20 cellular contexts compared by ENCODE assay signal in the genomic region with DNA sequence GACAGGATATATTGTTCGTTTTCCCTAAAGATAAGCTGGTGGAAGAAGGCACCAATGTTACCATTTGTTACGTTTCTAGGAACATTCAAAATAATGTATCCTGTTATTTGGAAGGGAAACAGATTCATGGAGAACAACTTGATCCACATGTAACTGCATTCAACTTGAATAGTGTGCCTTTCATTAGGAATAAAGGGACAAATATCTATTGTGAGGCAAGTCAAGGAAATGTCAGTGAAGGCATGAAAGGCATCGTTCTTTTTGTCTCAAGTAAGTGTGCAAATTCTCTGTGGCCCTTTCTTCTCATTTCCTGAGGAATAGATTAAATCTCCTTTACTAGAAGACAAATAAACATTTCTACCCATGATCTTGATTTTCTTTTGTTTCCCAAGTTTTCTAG. TPM values are rescaled to one million over a fixed set of nuclear protein-coding genes. Genes with fewer than 3 reads are reported as not detected.
DNase-seq lines count a peak whose midpoint lies in the region; ATAC-seq, FAIRE-seq and TF ChIP-seq lines count a peak whose summit lies in the region.
"Had no signal": no experiment of that assay in that cellular context is flagged by ENCODE, and none has a peak within 500 bp of the region (broad histone marks: within the 10 kb centered on the region; RNA-seq: fewer than 3 reads in every experiment).

No MANE protein-coding gene starts in this region.

- FAIRE-seq in A549 (lab: Jason Lieb, UNC) (peak; percentile 7), endothelial cell of umbilical vein (lab: Jason Lieb, UNC) (peak; percentile 95)
- FAIRE-seq: A204.1, GM12892, GM18507 had no signal

- 90% methylated on average over 3 of the region's 3 CpGs for WGBS in A549 (ENCODE audit: missing lambda C conversion rate)

- no peak for TF ChIP-seq RAD21 in A549 (conservative IDR thresholded peaks at IDR 0.05 in 1 of 2, IDR thresholded peaks at IDR 0.05 in 1 of 2)

- H3K27me3 ChIP-seq in endothelial cell of umbilical vein (ENCODE audit: control insufficient read depth in 2 of 2, insufficient read depth in 2 of 2, low read length in 2 of 2) = no peaks in the 10 kb centered on the region

- peaks cover 44% of the 10 kb centered on the region for H3K4me1 Mint-ChIP-seq in neural crest cell

- H3K79me2 ChIP-seq in endothelial cell of umbilical vein (ENCODE audit: control insufficient read depth, insufficient read depth, low read length) = no peaks in the 10 kb centered on the region

- H3K4me1 ChIP-seq in A549 (no peaks in the 10 kb centered on the region), endothelial cell of umbilical vein (ENCODE audit: control insufficient read depth, extremely low read depth, insufficient read depth, low read length) (peaks cover 14% of the 10 kb centered on the region)
- H3K4me1 ChIP-seq: HAP-1 had no signal

- no peaks in the 10 kb centered on the region for H3K27me3 Mint-ChIP-seq in neural crest cell (ENCODE audit: low read depth)

- TF ChIP-seq CTCF in A549 (IDR thresholded peaks at IDR 0.05) (no peak), endothelial cell of umbilical vein (IDR thresholded peaks at IDR 0.05; ENCODE audit: extremely low read depth in 1 of 2, insufficient read depth in 1 of 2, low read depth in 1 of 2, low read length in 2 of 2) (no peak), neural crest cell (conservative IDR thresholded peaks at IDR 0.05) (no peak)

- H2AFZ ChIP-seq in endothelial cell of umbilical vein (ENCODE audit: low read depth, low read length) = no peak overlapping the region
- H2AFZ ChIP-seq: GM23248 had no signal

- DNase-seq in A549 (ENCODE audit: low read depth in 1 of 2, low spot score in 1 of 2) = no peak
- peak; percentile 68 for DNase-seq in COLO829 (ENCODE audit: low spot score)
- peak; percentile 33 for DNase-seq in endothelial cell of umbilical vein (ENCODE audit: low read depth, low spot score)
- DNase-seq in neural crest cell (ENCODE audit: low read depth, low spot score) = no peak
- DNase-seq in posterior vena cava (ENCODE audit: low spot score) = no peak
- no peak for DNase-seq in stimulated activated CD4-positive, alpha-beta T cell treated with anti-CD3 and anti-CD28 coated beads, Interleukin-12 subunit alpha, Interleukin-12 subunit beta, amount 100 ng/mL, for 4 hours
- DNase-seq: AML-193; CD4-positive, alpha-beta T cell; DMS153; DMS79; GDM1; GM23248; IMR-90 had no signal

- no peaks in the 10 kb centered on the region for H4K20me1 ChIP-seq in endothelial cell of umbilical vein (replicated peaks; ENCODE audit: control insufficient read depth, extremely low read depth, insufficient read depth, low read length)

- H3K9me3 ChIP-seq in A549 = no peaks in the 10 kb centered on the region
- H3K9me3 ChIP-seq in endothelial cell of umbilical vein (replicated peaks; ENCODE audit: control insufficient read depth, insufficient read depth, low read length) = no peaks in the 10 kb centered on the region
- H3K9me3 ChIP-seq: HAP-1 had no signal

- CTCF ChIA-PET in A549 (lab: Yijun Ruan, JAX) (interaction anchor here (1.1 to 1.2 kb wide), 2 partner anchors 38 to 52 kb away, joined by 3 read pairs; no protein-coding TSS in a partner anchor), endothelial cell of umbilical vein (lab: Charles Lee) (interaction anchor here (1.3 kb wide), 1 partner anchor 38 kb away, joined by 3 read pairs; no protein-coding TSS in a partner anchor)

- H3K4me3 ChIP-seq in A549 (no peak overlapping the region), endothelial cell of umbilical vein (replicated peaks in 1 of 3; ENCODE audit: insufficient read depth in 1 of 3, low read depth in 1 of 3, low read length in 3 of 3) (no peak overlapping the region)
- H3K4me3 ChIP-seq: GM23248, HAP-1 had no signal

- H3K36me3 Mint-ChIP-seq in neural crest cell (ENCODE audit: low read depth) = peaks cover 9% of the 10 kb centered on the region

- H3K27ac Mint-ChIP-seq in neural crest cell (ENCODE audit: unreplicated experiment) = peak overlapping the region; percentile 0
- H3K27ac Mint-ChIP-seq: CD4-positive, alpha-beta T cell had no signal

- no peak overlapping the region for H3K27ac ChIP-seq in A549
- no peak overlapping the region for H3K27ac ChIP-seq in endothelial cell of umbilical vein (ENCODE audit: insufficient read depth, low read depth, low read length)
- H3K27ac ChIP-seq: C4-2B, GM23248, HL-60 had no signal

- TF ChIP-seq EP300 in A549 (IDR thresholded peaks at IDR 0.05) = no peak

- no peak overlapping the region for H3K9ac ChIP-seq in endothelial cell of umbilical vein (replicated peaks; ENCODE audit: extremely low read depth, insufficient read depth, low read length)
- H3K9ac ChIP-seq: GM23248 had no signal

- no peak for TF ChIP-seq POLR2A in A549 (IDR thresholded peaks at IDR 0.05; ENCODE audit: low read length)
- no peak for TF ChIP-seq POLR2A in endothelial cell of umbilical vein (IDR thresholded peaks at IDR 0.05; ENCODE audit: low read depth, low read length)

- no TSS peak for BruUV-seq in endothelial cell of umbilical vein (replicated peaks; lab: Mats Ljungman, UMichigan)

- dilution Hi-C loops in endothelial cell of umbilical vein (cut with MboI; ENCODE audit: extremely low pct_ligation_motif_present, low sequenced_read_pairs) = no loop called here

- no peaks in the 10 kb centered on the region for H3K9me1 ChIP-seq in endothelial cell of umbilical vein (replicated peaks; ENCODE audit: control insufficient read depth, extremely low read depth, insufficient read depth, low read length)

- intact Hi-C loops in endothelial cell of umbilical vein (cut with micrococcal nuclease) (no loop called here), posterior vena cava (cut with DNase I) (no loop called here)

- H3K4me3 Mint-ChIP-seq in neural crest cell = peak overlapping the region; percentile 6
- H3K4me3 Mint-ChIP-seq: CD4-positive, alpha-beta T cell had no signal

- POLR2A ChIA-PET in A549 (lab: Yijun Ruan, JAX) (no interaction called here), endothelial cell of umbilical vein (lab: Charles Lee) (no interaction called here)

- H3K4me2 ChIP-seq in A549 (no peak overlapping the region), endothelial cell of umbilical vein (ENCODE audit: insufficient read depth, low read length) (peak overlapping the region; percentile 33)

- H3K36me3 ChIP-seq in endothelial cell of umbilical vein (ENCODE audit: control insufficient read depth in 2 of 2, extremely low read depth in 1 of 2, insufficient read depth in 2 of 2, low read length in 2 of 2) = no peaks in the 10 kb centered on the region

- peaks cover 7% of the 10 kb centered on the region for H3K9me3 Mint-ChIP-seq in neural crest cell
- H3K9me3 Mint-ChIP-seq: CD4-positive, alpha-beta T cell had no signal

- ATAC-seq in A549 (no peak), HG03460 (IDR thresholded peaks at IDR 0.05; ENCODE audit: unreplicated experiment) (no peak)

TF ChIP-seq in A549, 52 proteins besides CTCF, POLR2A, EP300 and RAD21:
- TF ChIP-seq, protein P1, sequence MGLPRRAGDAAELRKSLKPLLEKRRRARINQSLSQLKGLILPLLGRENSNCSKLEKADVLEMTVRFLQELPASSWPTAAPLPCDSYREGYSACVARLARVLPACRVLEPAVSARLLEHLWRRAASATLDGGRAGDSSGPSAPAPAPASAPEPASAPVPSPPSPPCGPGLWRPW (IDR thresholded peaks at IDR 0.05) = no peak
- TF ChIP-seq FOSL2 (IDR thresholded peaks at IDR 0.05) (no peak), FOSL2 (CRISPR knock-in tag; IDR thresholded peaks at IDR 0.05) (no peak)
- TF ChIP-seq, protein P2, sequence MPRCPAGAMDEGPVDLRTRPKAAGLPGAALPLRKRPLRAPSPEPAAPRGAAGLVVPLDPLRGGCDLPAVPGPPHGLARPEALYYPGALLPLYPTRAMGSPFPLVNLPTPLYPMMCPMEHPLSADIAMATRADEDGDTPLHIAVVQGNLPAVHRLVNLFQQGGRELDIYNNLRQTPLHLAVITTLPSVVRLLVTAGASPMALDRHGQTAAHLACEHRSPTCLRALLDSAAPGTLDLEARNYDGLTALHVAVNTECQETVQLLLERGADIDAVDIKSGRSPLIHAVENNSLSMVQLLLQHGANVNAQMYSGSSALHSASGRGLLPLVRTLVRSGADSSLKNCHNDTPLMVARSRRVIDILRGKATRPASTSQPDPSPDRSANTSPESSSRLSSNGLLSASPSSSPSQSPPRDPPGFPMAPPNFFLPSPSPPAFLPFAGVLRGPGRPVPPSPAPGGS (IDR thresholded peaks at IDR 0.05) = no peak

TF ChIP-seq in endothelial cell of umbilical vein, 7 proteins besides CTCF, POLR2A, EP300 and RAD21:
- TF ChIP-seq GATA2 (IDR thresholded peaks at IDR 0.05; ENCODE audit: insufficient read depth, insufficient read length, low read depth, low read length) (peak; percentile 70), POLR2AphosphoS5 (IDR thresholded peaks at IDR 0.05; ENCODE audit: insufficient read depth, low read depth, low read length) (no peak)

RNA-seq across cellular contexts. Expression of gene OSMR, which starts 38.0 kb away (rescaled TPM):
- polyA plus RNA-seq in A549 (2011; rRNA removed) = 92.4 and 133 TPM in 2 replicates
- polyA plus RNA-seq in A549 (2012; cell fraction: cytosol; rRNA removed) = 17.7 and 20.7 TPM in 2 replicates
- 37.9 and 45.6 TPM in 2 replicates for polyA plus RNA-seq in A549 (2012; cell fraction: nucleus; rRNA removed)
- 46.0 to 61.2 TPM (median 58.5 TPM) in 3 replicates for polyA plus RNA-seq in A549 (2017; fragmentation: RNase III; extraction: RNeasy Plus Mini Kit Qiagen cat#74134 plus additional on column Dnase treatment)
- 75.0 and 78.8 TPM in 2 replicates for polyA minus RNA-seq in A549 (2011; rRNA and poly(A)+ RNA removed)
- 12.8 and 19.7 TPM in 2 replicates for total RNA-seq in endothelial cell of umbilical vein
- polyA plus RNA-seq in endothelial cell of umbilical vein = 6.1 TPM in 2 replicates
- polyA plus RNA-seq in endothelial cell of umbilical vein (2011; cell fraction: cytosol; rRNA removed) = 4.4 and 5.2 TPM in 2 replicates
- 7.7 and 9.9 TPM in 2 replicates for polyA plus RNA-seq in endothelial cell of umbilical vein (2011; cell fraction: nucleus; rRNA removed)
- polyA plus RNA-seq in endothelial cell of umbilical vein (2012) = 3.6 and 3.8 TPM in 2 replicates
- polyA minus RNA-seq in endothelial cell of umbilical vein = 9.8 and 10.5 TPM in 2 replicates
- polyA minus RNA-seq in endothelial cell of umbilical vein (2011; cell fraction: cytosol; rRNA and poly(A)+ RNA removed) = 14.6 TPM
- polyA minus RNA-seq in endothelial cell of umbilical vein (2011; cell fraction: nucleus; rRNA and poly(A)+ RNA removed) = 15.5 and 16.8 TPM in 2 replicates
- total RNA-seq in neural crest cell = 2.7 and 2.8 TPM in 2 replicates
- 100 to 1,000 TPM; 111 to 149 TPM for total RNA-seq in posterior vena cava
- total RNA-seq: CD4-positive, alpha-beta T cell had no signal

Comparison
In these comparisons a context has a peak if more than half of its experiments do, and no peak if none do; other contexts are left out.
1. DNase-seq: peak in COLO829 (single experiment) and endothelial cell of umbilical vein (single experiment); none in A549 (0 of 2), neural crest cell (single experiment), posterior vena cava (single experiment) and stimulated activated CD4-positive, alpha-beta T cell treated with anti-CD3 and anti-CD28 coated beads, Interleukin-12 subunit alpha, Interleukin-12 subunit beta, amount 100 ng/mL, for 4 hours (single experiment).